11 cellular contexts compared by ENCODE assay signal in the genomic region with DNA sequence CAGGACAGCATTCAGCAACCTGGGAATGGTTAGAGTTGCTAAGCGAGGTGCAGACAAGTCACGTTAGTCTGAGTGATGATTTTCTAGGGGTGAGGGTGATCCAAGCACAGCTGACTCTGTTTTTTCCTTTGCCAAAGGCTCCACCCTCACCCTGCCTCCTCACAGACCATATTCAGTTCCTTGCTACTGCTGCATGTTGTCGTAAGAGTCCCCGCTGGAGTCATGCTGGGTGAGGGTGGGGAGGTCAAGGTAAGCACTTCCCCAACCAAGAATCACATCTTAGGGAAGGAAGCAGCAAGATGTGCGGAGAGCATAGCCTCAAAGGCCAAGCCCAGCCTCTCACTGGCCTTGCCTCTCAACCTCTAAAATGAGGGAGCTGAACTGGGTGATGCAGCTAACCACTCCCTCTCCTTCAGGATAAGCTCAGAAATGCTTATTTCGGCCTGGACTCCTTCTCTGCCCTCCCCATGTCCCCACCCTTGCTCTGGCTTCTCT.
DNase-seq lines count a peak whose midpoint lies in the region; ATAC-seq and TF ChIP-seq lines count a peak whose summit lies in the region.
"Had no signal": no experiment of that assay in that cellular context is flagged by ENCODE, and none has a peak within 500 bp of the region (broad histone marks: within the 10 kb centered on the region; RNA-seq: fewer than 3 reads in every experiment).

No MANE protein-coding gene starts in this region.

- H3K9me1 ChIP-seq in IMR-90 (ENCODE audit: insufficient read depth, low read length): peaks cover 49% of the 10 kb centered on the region

- H4K5ac ChIP-seq in IMR-90 (ENCODE audit: low read depth, low read length): peak overlapping the region; percentile 83

- dilution Hi-C loops in IMR-90 (cut with HindIII; ENCODE audit: low sequenced_read_pairs, unreplicated experiment): no loop called here

- intact Hi-C loops in IMR-90 (cut with micrococcal nuclease): loop anchor here (1.0 to 10.0 kb wide), 2 partner anchors 49 to 65 kb away; no protein-coding TSS in a partner anchor
- intact Hi-C loops in right lobe of liver (cut with DNase I): no loop called here

- H2BK5ac ChIP-seq in IMR-90 (ENCODE audit: low read depth, low read length, poor library complexity, severe bottlenecking): peak overlapping the region; percentile 80

- CTCF ChIA-PET in IMR-90 (lab: Yijun Ruan, JAX): interaction anchor here (0.9 kb wide), 1 partner anchor 54 kb away, joined by 3 read pairs; no protein-coding TSS in a partner anchor

- H3K4me3 Mint-ChIP-seq in chondrocyte (ENCODE audit: unreplicated experiment): no peak overlapping the region
- H3K4me3 Mint-ChIP-seq: activated CD4-positive, alpha-beta T cell treated with anti-CD3 and anti-CD28 coated beads, Interleukin-2, amount 10 ng/mL, durations not matched to agents 7 days and 5 days had no signal

- peaks cover 95% of the 10 kb centered on the region for H3K4me1 Mint-ChIP-seq in chondrocyte (ENCODE audit: low read depth)
- H3K4me1 Mint-ChIP-seq: activated CD4-positive, alpha-beta T cell treated with anti-CD3 and anti-CD28 coated beads, Interleukin-2, amount 10 ng/mL, durations not matched to agents 7 days and 5 days had no signal

- peak overlapping the region; percentile 92 for H3K4ac ChIP-seq in IMR-90 (ENCODE audit: low read depth, low read length)

- H3K27me3 Mint-ChIP-seq in chondrocyte (ENCODE audit: low read depth): no peaks in the 10 kb centered on the region

- peak overlapping the region; percentile 99 for H2AK5ac ChIP-seq in IMR-90 (ENCODE audit: low read depth, low read length)

- H4K8ac ChIP-seq in IMR-90 (ENCODE audit: low read depth in 2 of 2, low read length in 2 of 2): peak overlapping the region; percentile 29 to 90; a peak in 3 of 4 replicates

- POLR2A ChIA-PET in IMR-90 (lab: Charles Lee; ENCODE audit: unreplicated experiment): interaction anchor here (0.5 to 1.7 kb wide), 3 partner anchors 11 to 69 kb away, joined by 3 to 11 read pairs (median 3); no protein-coding TSS in a partner anchor

- TF ChIP-seq RAD21 in IMR-90 (IDR thresholded peaks at IDR 0.05; ENCODE audit: low read length): no peak

- H3K9ac ChIP-seq in IMR-90 (ENCODE audit: low read depth, low read length): peak overlapping the region; percentile 35; the same call in 1 of the 2 replicates
- peak overlapping the region; percentile 0 to 51 for H3K9ac ChIP-seq in stomach smooth muscle (ENCODE audit: low read length in 2 of 2)

- BruUV-seq in IMR-90 (replicated peaks; lab: Mats Ljungman, UMichigan): no TSS peak

- H3K27me3 ChIP-seq in IMR-90 (ENCODE audit: control insufficient read depth, insufficient read depth, low read length) (no peaks in the 10 kb centered on the region), right lobe of liver (no peaks in the 10 kb centered on the region), stomach smooth muscle (ENCODE audit: control insufficient read depth in 1 of 2, insufficient read depth in 2 of 2, low read length in 2 of 2) (no peaks in the 10 kb centered on the region)
- H3K27me3 ChIP-seq: body of pancreas had no signal

- H3K27ac Mint-ChIP-seq in chondrocyte (ENCODE audit: unreplicated experiment): peak overlapping the region; percentile 95
- H3K27ac Mint-ChIP-seq: activated CD4-positive, alpha-beta T cell treated with anti-CD3 and anti-CD28 coated beads, Interleukin-2, amount 10 ng/mL, durations not matched to agents 7 days and 5 days had no signal

- H3K9me3 Mint-ChIP-seq in chondrocyte (ENCODE audit: low read depth): no peaks in the 10 kb centered on the region
- H3K9me3 Mint-ChIP-seq: activated CD4-positive, alpha-beta T cell treated with anti-CD3 and anti-CD28 coated beads, Interleukin-2, amount 10 ng/mL, durations not matched to agents 7 days and 5 days had no signal

- no peaks in the 10 kb centered on the region for H3K36me3 Mint-ChIP-seq in chondrocyte (ENCODE audit: low read depth)

- H3K27ac ChIP-seq in IMR-90 (ENCODE audit: insufficient read depth, low read length) (peak overlapping the region; percentile 94), right lobe of liver (peak overlapping the region; percentile 25 to 77 (median 50)), stomach smooth muscle (ENCODE audit: low read length) (peak overlapping the region; percentile 88)
- H3K27ac ChIP-seq: PC-9 had no signal

- H2BK20ac ChIP-seq in IMR-90 (ENCODE audit: low read depth, low read length): peak overlapping the region; percentile 81

- ATAC-seq in IMR-90 (ENCODE audit: low read depth): peak; percentile 11
- peak in 3 of 4 donors; percentile 18 to 57 (median 22) for ATAC-seq in right lobe of liver
- ATAC-seq in HG02678 (IDR thresholded peaks at IDR 0.05; ENCODE audit: unreplicated experiment): no peak
- ATAC-seq in GM19328 (IDR thresholded peaks at IDR 0.05; ENCODE audit: unreplicated experiment): no peak
- ATAC-seq: body of pancreas had no signal

- DNase-seq in IMR-90 (no peak), chondrocyte (ENCODE audit: low spot score) (no peak), right lobe of liver (peak in 1 of 3 donors; percentile 55), putamen (ENCODE audit: low spot score) (no peak), AG08396 (ENCODE audit: low spot score) (no peak)
- DNase-seq: activated CD4-positive, alpha-beta T cell treated with anti-CD3 and anti-CD28 coated beads, Interleukin-2, amount 10 ng/mL, durations not matched to agents 7 days and 5 days had no signal

- H4K91ac ChIP-seq in IMR-90 (ENCODE audit: insufficient read depth, low read depth, low read length): peak overlapping the region; percentile 76

- H3K56ac ChIP-seq in IMR-90 (ENCODE audit: extremely low read depth, insufficient read depth, low read length): peak overlapping the region; percentile 41

- H2AFZ ChIP-seq in IMR-90 (replicated peaks; ENCODE audit: low read length, poor library complexity): peak overlapping the region; percentile 64
- H2AFZ ChIP-seq: PC-9 had no signal

- H3K9me3 ChIP-seq in IMR-90 (ENCODE audit: control insufficient read depth, insufficient read depth, low read length): no peaks in the 10 kb centered on the region
- no peaks in the 10 kb centered on the region for H3K9me3 ChIP-seq in right lobe of liver
- no peaks in the 10 kb centered on the region for H3K9me3 ChIP-seq in stomach smooth muscle (ENCODE audit: control insufficient read depth in 2 of 2, low read length in 2 of 2)
- H3K9me3 ChIP-seq: body of pancreas had no signal

- TF ChIP-seq CTCF in IMR-90 (conservative IDR thresholded peaks at IDR 0.05; ENCODE audit: low read depth, low read length): no peak
- no peak for TF ChIP-seq CTCF in chondrocyte (IDR thresholded peaks at IDR 0.05)
- no peak for TF ChIP-seq CTCF in right lobe of liver (IDR thresholded peaks at IDR 0.05)

- H3K14ac ChIP-seq in IMR-90 (replicated peaks; ENCODE audit: low read depth, low read length): peak overlapping the region; percentile 99

- in situ Hi-C loops in IMR-90 (cut with MboI; ENCODE audit: low sequenced_read_pairs): no loop called here

- H3K23ac ChIP-seq in IMR-90 (ENCODE audit: low read depth, low read length): peak overlapping the region; percentile 64

- H3K79me1 ChIP-seq in IMR-90 (ENCODE audit: low read depth in 1 of 2, low read length in 2 of 2): peaks cover 6 to 59% of the 10 kb centered on the region in 2 experiments; a peak in 3 of 4 replicates

- peak overlapping the region; percentile 3 for H2AK9ac ChIP-seq in IMR-90 (replicated peaks; ENCODE audit: low read depth, low read length, poor library complexity)

- peak overlapping the region; percentile 92 for H2BK120ac ChIP-seq in IMR-90 (ENCODE audit: low read depth, low read length)

- H3K4me3 ChIP-seq in IMR-90 (ENCODE audit: insufficient read depth, low read depth, low read length): no peak overlapping the region
- H3K4me3 ChIP-seq in right lobe of liver: no peak overlapping the region
- peak overlapping the region in 1 of 2 donors; percentile 49 for H3K4me3 ChIP-seq in stomach smooth muscle (ENCODE audit: low read length in 2 of 2)
- H3K4me3 ChIP-seq: body of pancreas, PC-9 had no signal

- no peaks in the 10 kb centered on the region for H3K36me3 ChIP-seq in IMR-90 (ENCODE audit: control insufficient read depth, insufficient read depth, low read length)
- no peaks in the 10 kb centered on the region for H3K36me3 ChIP-seq in right lobe of liver
- H3K36me3 ChIP-seq in stomach smooth muscle (ENCODE audit: control insufficient read depth in 2 of 2, insufficient read depth in 2 of 2, low read length in 2 of 2): peaks cover 0 to 2% of the 10 kb centered on the region in 2 donors

- peaks cover 14% of the 10 kb centered on the region; the same call in 1 of the 2 replicates for H4K20me1 ChIP-seq in IMR-90 (ENCODE audit: insufficient read depth, low read length)

- peak overlapping the region; percentile 81 for H3K18ac ChIP-seq in IMR-90 (ENCODE audit: low read depth, low read length)

- H2BK15ac ChIP-seq in IMR-90 (ENCODE audit: low read depth, low read length): peak overlapping the region; percentile 91

- peaks cover 44% of the 10 kb centered on the region for H3K4me1 ChIP-seq in IMR-90 (ENCODE audit: control insufficient read depth, insufficient read depth, low read length)
- H3K4me1 ChIP-seq in right lobe of liver: peaks cover 2 to 40% (median 16%) of the 10 kb centered on the region in 4 donors
- peaks cover 64% of the 10 kb centered on the region for H3K4me1 ChIP-seq in stomach smooth muscle (ENCODE audit: control insufficient read depth, insufficient read depth, low read length)

- peak overlapping the region; percentile 21 for H3K4me2 ChIP-seq in IMR-90 (ENCODE audit: low read depth, low read length)
- H3K4me2 ChIP-seq: PC-9 had no signal

- TF ChIP-seq POLR2A in IMR-90 (IDR thresholded peaks at IDR 0.05; ENCODE audit: low read depth, low read length) (no peak), right lobe of liver (IDR thresholded peaks at IDR 0.05) (no peak)

- WGBS in IMR-90 (ENCODE audit: extremely low coverage in 2 of 2, insufficient read length in 1 of 2), 2 experiments: 60% methylated on average over 1 of the region's 6 CpGs; no CpG with 5 or more reads in 1 of the 2 experiments
- 32% methylated on average over 3 of the region's 6 CpGs for WGBS in right lobe of liver (ENCODE audit: insufficient coverage, low coverage, low lambda C conversion rate, missing lambda C conversion rate)

TF ChIP-seq in IMR-90, 13 proteins besides CTCF, POLR2A, EP300 and RAD21:
- TF ChIP-seq NFE2L2 (IDR thresholded peaks at IDR 0.05; ENCODE audit: low read depth, low read length) (no peak), BHLHE40 (IDR thresholded peaks at IDR 0.05; ENCODE audit: low read depth, low read length) (peak; percentile 69)
TF ChIP-seq in IMR-90: peak in this region for 1.

Comparison
In these comparisons a context has a peak if more than half of its experiments do, and no peak if none do; other contexts are left out.
1. ATAC-seq: peak in IMR-90 (single experiment) and right lobe of liver (3 of 4); none in HG02678 (single experiment) and GM19328 (single experiment).
2. Peak in every context shown above with its lines, with median percentiles within 50 percentile points of each other: H3K27ac ChIP-seq.